ENCODE assay signal across 8 cellular contexts in genomic region chr11:65576232-65576866, GRCh38. TPM values are rescaled to one million over a fixed set of nuclear protein-coding genes. Genes with fewer than 3 reads are reported as not detected.
DNase-seq lines count a peak whose midpoint lies in the region; ATAC-seq lines count a peak whose summit lies in the region.
"Had no signal": no experiment of that assay in that cellular context is flagged by ENCODE, and none has a peak within 500 bp of the region (broad histone marks: within the 10 kb centered on the region; RNA-seq: fewer than 3 reads in every experiment).

No MANE protein-coding gene starts in this region.

- H3K27me3 ChIP-seq in HUES48 (ENCODE audit: control insufficient read depth, insufficient read depth, low read length), result peaks cover 43% of the 10 kb centered on the region

- H3K4me1 Mint-ChIP-seq in immature natural killer cell, result peaks cover 61 to 64% of the 10 kb centered on the region in 2 donors

- H3K27me3 Mint-ChIP-seq in immature natural killer cell (ENCODE audit: low read depth in 3 of 3), result peaks cover 14 to 34% (median 14%) of the 10 kb centered on the region in 3 donors

- H3K27ac ChIP-seq in HUES48 (ENCODE audit: low read depth, low read length) (no peak overlapping the region), substantia nigra (ENCODE audit: low read depth, low read length, poor library complexity, severe bottlenecking) (peak overlapping the region; percentile 66)

- H3K9me3 ChIP-seq in HUES48 (ENCODE audit: control insufficient read depth, insufficient read depth, low read length), result no peaks in the 10 kb centered on the region

- H3K4me3 ChIP-seq in HUES48 (ENCODE audit: low read depth, low read length), result peak overlapping the region; percentile 48; the same call in 1 of the 2 replicates

- peak in 1 of 2 donors; percentile 1 for ATAC-seq in activated naive CD4-positive, alpha-beta T cell treated with anti-CD3 and anti-CD28 coated beads, Interleukin-2, amount 50 U/mL, for 72 hours
- no peak for ATAC-seq in HG03095 (IDR thresholded peaks at IDR 0.05; ENCODE audit: unreplicated experiment)

- H3K4me1 ChIP-seq in HUES48 (ENCODE audit: control insufficient read depth, insufficient read depth, low read length), result peaks cover 12% of the 10 kb centered on the region

- H3K36me3 ChIP-seq in HUES48 (ENCODE audit: control insufficient read depth, insufficient read depth, low read length), result 0 out of 2 replicates have a peak, but pooled peaks cover 2% of the 10 kb centered on the region

- peak overlapping the region; percentile 52 to 92 for H3K27ac Mint-ChIP-seq in activated naive CD4-positive, alpha-beta T cell treated with anti-CD3 and anti-CD28 coated beads, Interleukin-2, amount 50 U/mL, for 72 hours
- peak overlapping the region; percentile 78 to 91 (median 84) for H3K27ac Mint-ChIP-seq in immature natural killer cell

- H3K9me3 Mint-ChIP-seq in activated naive CD4-positive, alpha-beta T cell treated with anti-CD3 and anti-CD28 coated beads, Interleukin-2, amount 50 U/mL, for 72 hours, result no peaks in the 10 kb centered on the region
- H3K9me3 Mint-ChIP-seq in immature natural killer cell, result no peaks in the 10 kb centered on the region

- H3K36me3 Mint-ChIP-seq in activated naive CD4-positive, alpha-beta T cell treated with anti-CD3 and anti-CD28 coated beads, Interleukin-2, amount 50 U/mL, for 72 hours, result peaks cover 20 to 28% of the 10 kb centered on the region in 2 donors
- H3K36me3 Mint-ChIP-seq in immature natural killer cell, result no peaks in the 10 kb centered on the region

- no peak overlapping the region for H3K9ac ChIP-seq in HUES48 (ENCODE audit: low read depth, low read length)

- peak overlapping the region; percentile 79 to 89 (median 87) for H3K4me3 Mint-ChIP-seq in immature natural killer cell

- DNase-seq in activated naive CD4-positive, alpha-beta T cell treated with anti-CD3 and anti-CD28 coated beads, Interleukin-2, amount 50 U/mL, for 72 hours (ENCODE audit: low spot score in 2 of 2), result peak in 1 of 2 donors; percentile 73
- DNase-seq in immature natural killer cell (peak in 2 of 3 donors; percentile 44 to 48), substantia nigra (lab: John Stamatoyannopoulos, UW) (no peak), NCI-H2171 treated with DMSO at 0.1 percent for 48 hours (lab: John Stamatoyannopoulos, UW) (no peak), midbrain (lab: John Stamatoyannopoulos, UW) (no peak)

RNA-seq across cellular contexts. Expression of gene EHBP1L1, which starts 0.5 kb away (rescaled TPM):
- total RNA-seq in activated naive CD4-positive, alpha-beta T cell treated with anti-CD3 and anti-CD28 coated beads, Interleukin-2, amount 50 U/mL, for 72 hours, result 100 to 1,000 TPM; 101 to 144 TPM
- polyA plus RNA-seq in immature natural killer cell, result 10 to 100 TPM; 14.8 to 19.3 (median 17.7) TPM

RNA-seq across cellular contexts. Expression of gene FAM89B, which starts 4.0 kb away (rescaled TPM):
- 10 to 100 TPM; 32.6 to 47.1 TPM for total RNA-seq in activated naive CD4-positive, alpha-beta T cell treated with anti-CD3 and anti-CD28 coated beads, Interleukin-2, amount 50 U/mL, for 72 hours
- 100 to 1,000 TPM in 2 of 3 donors, 10 to 100 TPM in 1; 98.6 to 173 (median 158) TPM for polyA plus RNA-seq in immature natural killer cell

RNA-seq across cellular contexts. Expression of gene ZNRD2, which starts 6.1 kb away (rescaled TPM):
- 10 to 100 TPM; 35.9 to 44.3 TPM for total RNA-seq in activated naive CD4-positive, alpha-beta T cell treated with anti-CD3 and anti-CD28 coated beads, Interleukin-2, amount 50 U/mL, for 72 hours
- 100 to 1,000 TPM in 2 of 3 donors, 10 to 100 TPM in 1; 100.0 to 138 (median 117) TPM for polyA plus RNA-seq in immature natural killer cell

RNA-seq across cellular contexts. Expression of gene LTBP3, which starts 18.2 kb away (rescaled TPM):
- total RNA-seq in activated naive CD4-positive, alpha-beta T cell treated with anti-CD3 and anti-CD28 coated beads, Interleukin-2, amount 50 U/mL, for 72 hours, result 10 to 100 TPM; 66.6 to 90.4 TPM
- 10 to 100 TPM in 2 of 3 donors, 1 to 10 TPM in 1; 3.3 to 21.0 (median 14.5) TPM for polyA plus RNA-seq in immature natural killer cell

RNA-seq across cellular contexts. Expression of gene KCNK7, which starts 19.3 kb away (rescaled TPM):
- total RNA-seq in activated naive CD4-positive, alpha-beta T cell treated with anti-CD3 and anti-CD28 coated beads, Interleukin-2, amount 50 U/mL, for 72 hours, result under 1 TPM; 0.66 to 0.74 TPM
- not detected for polyA plus RNA-seq in immature natural killer cell
- total RNA-seq: NCI-H460 had no signal

Comparison
In these comparisons a context has a peak if more than half of its experiments do, and no peak if none do; other contexts are left out.
1. DNase-seq: peak in immature natural killer cell (2 of 3); none in substantia nigra (0 of 49), NCI-H2171 treated with DMSO at 0.1 percent for 48 hours (single experiment) and midbrain (single experiment).